8 cellular contexts compared by ENCODE assay signal in the genomic region with DNA sequence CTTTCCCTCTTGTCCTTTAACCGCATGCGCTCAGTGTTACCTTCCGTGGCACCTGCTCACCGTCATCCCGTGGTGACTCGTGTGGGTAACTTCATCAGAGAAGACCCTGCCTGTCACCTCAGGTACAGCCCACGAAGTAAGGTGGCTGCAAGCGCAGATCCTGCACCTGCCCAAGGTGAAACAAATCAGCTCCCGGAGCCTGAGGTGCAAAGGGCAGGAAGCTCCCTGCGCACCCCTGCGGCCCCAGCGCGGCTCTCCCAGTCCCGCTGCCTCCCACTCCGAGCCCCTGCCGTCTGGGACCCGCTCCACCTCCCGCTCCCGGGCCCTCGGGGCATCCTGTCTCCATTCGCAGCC.
DNase-seq lines count a peak whose midpoint lies in the region; ATAC-seq and TF ChIP-seq lines count a peak whose summit lies in the region.

No MANE protein-coding gene starts in this region.

- ATAC-seq in HG02623 (IDR thresholded peaks at IDR 0.05; ENCODE audit: unreplicated experiment) (no peak), HG02610 (IDR thresholded peaks at IDR 0.05; ENCODE audit: unreplicated experiment) (no peak)

- CTCF ChIA-PET in CD4-positive, alpha-beta memory T cell (lab: Charles Lee; ENCODE audit: partially characterized antibody): interaction anchor here (1.2 to 5.9 kb wide), 12 partner anchors 8 to 497 kb away, joined by 3 to 188 read pairs (median 7); partner anchors contain the start of genes LANCL2 and SEC61G
- CTCF ChIA-PET in HEK293T (lab: Yijun Ruan, JAX): interaction anchor here (0.6 to 2.5 kb wide), 7 partner anchors 55 to 484 kb away, joined by 3 to 26 read pairs (median 4); partner anchors contain the start of gene EGFR

- no peak overlapping the region for H3K27ac ChIP-seq in CD4-positive, alpha-beta memory T cell (ENCODE audit: low read depth, low read length)
- peak overlapping the region; percentile 21 for H3K27ac ChIP-seq in parathyroid adenoma

- H3K27ac Mint-ChIP-seq in CD4-positive, alpha-beta memory T cell: peak overlapping the region in 1 of 7 donors; percentile 13

- intact Hi-C loops in CD4-positive, alpha-beta memory T cell (cut with micrococcal nuclease): loop anchor here (2.0 kb wide), 1 partner anchor 111 kb away; the partner anchor contains the start of gene LANCL2

- H3K9me3 ChIP-seq in CD4-positive, alpha-beta memory T cell (ENCODE audit: control insufficient read depth in 1 of 2, low read length in 2 of 2): no peaks in the 10 kb centered on the region
- H3K9me3 ChIP-seq in MG63 (no peaks in the 10 kb centered on the region), parathyroid adenoma (ENCODE audit: control insufficient read depth, low read length) (no peaks in the 10 kb centered on the region)

- H3K4me2 ChIP-seq in parathyroid adenoma (ENCODE audit: low read length): peak overlapping the region; percentile 79

- H3K4me3 ChIP-seq in CD4-positive, alpha-beta memory T cell (ENCODE audit: low read length in 2 of 2): peak overlapping the region in 1 of 2 donors; percentile 66
- H3K4me3 ChIP-seq in MG63 (peak overlapping the region; percentile 48), epithelial cell of proximal tubule (ENCODE audit: low read depth, low read length) (peak overlapping the region; percentile 61), parathyroid adenoma (ENCODE audit: low read depth, low read length) (no peak overlapping the region)

- TF ChIP-seq CTCF in epithelial cell of proximal tubule (conservative IDR thresholded peaks at IDR 0.05; ENCODE audit: low read depth, low read length) (no peak), parathyroid adenoma (IDR thresholded peaks at IDR 0.05) (no peak)

- no peak overlapping the region for H3K9ac ChIP-seq in parathyroid adenoma

- peak overlapping the region; percentile 81 for H2AFZ ChIP-seq in parathyroid adenoma

- no peaks in the 10 kb centered on the region for H3K36me3 Mint-ChIP-seq in CD4-positive, alpha-beta memory T cell

- H3K27me3 Mint-ChIP-seq in CD4-positive, alpha-beta memory T cell: peaks cover 31 to 51% of the 10 kb centered on the region in 2 donors

- peaks cover 0 to 4% (median 0%) of the 10 kb centered on the region in 8 donors for H3K9me3 Mint-ChIP-seq in CD4-positive, alpha-beta memory T cell

- H3K36me3 ChIP-seq in CD4-positive, alpha-beta memory T cell (ENCODE audit: insufficient read depth, low read length): no peaks in the 10 kb centered on the region
- H3K36me3 ChIP-seq in MG63: no peaks in the 10 kb centered on the region
- H3K36me3 ChIP-seq in parathyroid adenoma (ENCODE audit: control insufficient read depth, insufficient read depth, low read length): no peaks in the 10 kb centered on the region

- H3K4me3 Mint-ChIP-seq in CD4-positive, alpha-beta memory T cell: peak overlapping the region; percentile 44 to 76 (median 54)

- no peak for DNase-seq in CD4-positive, alpha-beta memory T cell
- DNase-seq in MG63: no peak
- DNase-seq in epithelial cell of proximal tubule (ENCODE audit: low read depth): no peak
- no peak for DNase-seq in stimulated activated CD4-positive, alpha-beta T cell treated with anti-CD3 and anti-CD28 coated beads, Interleukin-1b, Interleukin-23, amount 100 ng/mL, for 48 hours
- DNase-seq in HEK293T (ENCODE audit: extremely low spot score): no peak

- H3K4me1 Mint-ChIP-seq in CD4-positive, alpha-beta memory T cell: peaks cover 5 to 18% (median 13%) of the 10 kb centered on the region in 4 donors

- peaks cover 6% of the 10 kb centered on the region for H3K27me3 ChIP-seq in CD4-positive, alpha-beta memory T cell (ENCODE audit: insufficient read depth, low read length)
- H3K27me3 ChIP-seq in MG63: no peaks in the 10 kb centered on the region
- no peaks in the 10 kb centered on the region for H3K27me3 ChIP-seq in parathyroid adenoma (ENCODE audit: control insufficient read depth, insufficient read depth, low read length)

- H3K4me1 ChIP-seq in CD4-positive, alpha-beta memory T cell (ENCODE audit: insufficient read depth, low read length): peaks cover 14% of the 10 kb centered on the region
- peaks cover 10% of the 10 kb centered on the region for H3K4me1 ChIP-seq in parathyroid adenoma

- POLR2A ChIA-PET in CD4-positive, alpha-beta memory T cell (lab: Charles Lee; ENCODE audit: partially characterized antibody): interaction anchor here (0.7 kb wide), 1 partner anchor 11 kb away, joined by 3 read pairs; no protein-coding TSS in a partner anchor
- POLR2A ChIA-PET in HEK293T (lab: Yijun Ruan, JAX): interaction anchor here (1.1 to 2.3 kb wide), 3 partner anchors 40 to 495 kb away, joined by 3 to 10 read pairs (median 3); partner anchors contain the start of gene SEC61G

- no peaks in the 10 kb centered on the region for H3K79me2 ChIP-seq in parathyroid adenoma

TF ChIP-seq in HEK293T, 16 proteins besides CTCF, POLR2A, EP300 and RAD21:
- TF ChIP-seq SP1 (IDR thresholded peaks at IDR 0.05): no peak
- TF ChIP-seq LEF1 (IDR thresholded peaks at IDR 0.05; ENCODE audit: borderline replicate concordance): no peak
- TF ChIP-seq, protein P1, sequence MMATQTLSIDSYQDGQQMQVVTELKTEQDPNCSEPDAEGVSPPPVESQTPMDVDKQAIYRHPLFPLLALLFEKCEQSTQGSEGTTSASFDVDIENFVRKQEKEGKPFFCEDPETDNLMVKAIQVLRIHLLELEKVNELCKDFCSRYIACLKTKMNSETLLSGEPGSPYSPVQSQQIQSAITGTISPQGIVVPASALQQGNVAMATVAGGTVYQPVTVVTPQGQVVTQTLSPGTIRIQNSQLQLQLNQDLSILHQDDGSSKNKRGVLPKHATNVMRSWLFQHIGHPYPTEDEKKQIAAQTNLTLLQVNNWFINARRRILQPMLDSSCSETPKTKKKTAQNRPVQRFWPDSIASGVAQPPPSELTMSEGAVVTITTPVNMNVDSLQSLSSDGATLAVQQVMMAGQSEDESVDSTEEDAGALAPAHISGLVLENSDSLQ (IDR thresholded peaks at IDR 0.05): no peak
- no peak for TF ChIP-seq FOXM1 (IDR thresholded peaks at IDR 0.05; ENCODE audit: borderline replicate concordance)
- TF ChIP-seq FOXK2 (IDR thresholded peaks at IDR 0.05): no peak
- no peak for TF ChIP-seq ARNT (IDR thresholded peaks at IDR 0.05)
